ENCODE assay signal across 6 cellular contexts in genomic region chr1:196886560-196886959, GRCh38. TPM values are rescaled to one million over a fixed set of nuclear protein-coding genes. Genes with fewer than 3 reads are reported as not detected.
"Had no signal": no experiment of that assay in that cellular context is flagged by ENCODE, and none has a peak within 500 bp of the region (broad histone marks: within the 10 kb centered on the region; RNA-seq: fewer than 3 reads in every experiment).

No MANE protein-coding gene starts in this region.

RNA-seq across cellular contexts. Expression of gene CFHR4, which starts 1.3 kb away (rescaled TPM):
- total RNA-seq: GM23248, H4, H7, HT-29, IMR-90, K562 had no signal
- polyA plus RNA-seq: GM23248, IMR-90 had no signal

RNA-seq across cellular contexts. Expression of gene CFHR2, which starts 57.0 kb away (rescaled TPM):
- total RNA-seq: GM23248, H4, H7, HT-29, IMR-90, K562 had no signal
- polyA plus RNA-seq: GM23248, IMR-90, K562 had no signal
